10 cellular contexts compared by ENCODE assay signal in genomic region chr5:93572101-93572772, GRCh38. TPM values are rescaled to one million over a fixed set of nuclear protein-coding genes. Genes with fewer than 3 reads are reported as not detected.
DNase-seq lines count a peak whose midpoint lies in the region; ATAC-seq and TF ChIP-seq lines count a peak whose summit lies in the region.
"Had no signal": no experiment of that assay in that cellular context is flagged by ENCODE, and none has a peak within 500 bp of the region (broad histone marks: within the 10 kb centered on the region; RNA-seq: fewer than 3 reads in every experiment).

No MANE protein-coding gene starts in this region.

- H3K27ac ChIP-seq in stomach, result peak overlapping the region in 4 of 5 donors; percentile 22 to 91 (median 60)
- H3K27ac ChIP-seq: neutrophil had no signal

- peak overlapping the region; percentile 51 for H3K27ac Mint-ChIP-seq in activated CD4-positive, alpha-beta T cell treated with anti-CD3 and anti-CD28 coated beads, Interleukin-2, amount 10 ng/mL, durations not matched to agents 24 days and 14 days

- H3K4me3 Mint-ChIP-seq in activated CD4-positive, alpha-beta T cell treated with anti-CD3 and anti-CD28 coated beads, Interleukin-2, amount 10 ng/mL, durations not matched to agents 24 days and 14 days, result no peak overlapping the region

- ATAC-seq in HG03565 (IDR thresholded peaks at IDR 0.05; ENCODE audit: unreplicated experiment) (no peak), GM19452 (IDR thresholded peaks at IDR 0.05; ENCODE audit: unreplicated experiment) (no peak), HG03460 (IDR thresholded peaks at IDR 0.05; ENCODE audit: unreplicated experiment) (no peak)
- ATAC-seq: activated CD4-positive, CD25-positive, alpha-beta regulatory T cell treated with anti-CD3 and anti-CD28 coated beads, Interleukin-2, amount 50 U/mL, for 24 hours had no signal

- TF ChIP-seq POLR2A in stomach (IDR thresholded peaks at IDR 0.05), result no peak

- DNase-seq in activated CD4-positive, alpha-beta T cell treated with anti-CD3 and anti-CD28 coated beads, Interleukin-2, amount 10 ng/mL, durations not matched to agents 24 days and 14 days, result peak; percentile 57
- DNase-seq in activated CD4-positive, alpha-beta T cell treated with anti-CD3 and anti-CD28 coated beads for 48 hours, result no peak
- DNase-seq in astrocyte of the spinal cord (ENCODE audit: low read depth, low spot score) (peak; percentile 38), kidney epithelial cell (ENCODE audit: low read depth) (no peak), stomach (no peak)

- in situ Hi-C loops in astrocyte of the spinal cord (cut with HindIII; ENCODE audit: low sequenced_read_pairs), result no loop called here

- peaks cover 2% of the 10 kb centered on the region for H3K36me3 Mint-ChIP-seq in activated CD4-positive, alpha-beta T cell treated with anti-CD3 and anti-CD28 coated beads, Interleukin-2, amount 10 ng/mL, durations not matched to agents 24 days and 14 days (ENCODE audit: low read depth)

- H3K4me3 ChIP-seq in astrocyte of the spinal cord (ENCODE audit: low read depth, low read length), result no peak overlapping the region
- H3K4me3 ChIP-seq in kidney epithelial cell (ENCODE audit: low read depth, low read length), result peak overlapping the region; percentile 34
- H3K4me3 ChIP-seq in stomach, result peak overlapping the region; percentile 1 to 26 (median 16)

- peaks cover 3% of the 10 kb centered on the region for H3K4me1 Mint-ChIP-seq in activated CD4-positive, alpha-beta T cell treated with anti-CD3 and anti-CD28 coated beads, Interleukin-2, amount 10 ng/mL, durations not matched to agents 24 days and 14 days

- peaks cover 7% of the 10 kb centered on the region for H3K9me3 Mint-ChIP-seq in activated CD4-positive, alpha-beta T cell treated with anti-CD3 and anti-CD28 coated beads, Interleukin-2, amount 10 ng/mL, durations not matched to agents 24 days and 14 days

- intact Hi-C loops in activated CD4-positive, alpha-beta T cell treated with anti-CD3 and anti-CD28 coated beads, Interleukin-2, amount 10 ng/mL, durations not matched to agents 24 days and 14 days (cut with micrococcal nuclease), result loop anchor here (1.0 to 5.0 kb wide), 2 partner anchors 11 to 35 kb away; partner anchors contain the start of gene NR2F1
- intact Hi-C loops in stomach (cut with DNase I; ENCODE audit: low total_unique reads), result no loop called here

- H3K27me3 ChIP-seq in kidney epithelial cell (ENCODE audit: control insufficient read depth, insufficient read depth, low read length) (peaks cover 2% of the 10 kb centered on the region), stomach (peaks cover 0 to 89% (median 48%) of the 10 kb centered on the region in 3 donors)

- TF ChIP-seq EP300 in stomach (IDR thresholded peaks at IDR 0.05), result no peak

- peaks cover 82% of the 10 kb centered on the region for H3K27me3 Mint-ChIP-seq in activated CD4-positive, alpha-beta T cell treated with anti-CD3 and anti-CD28 coated beads, Interleukin-2, amount 10 ng/mL, durations not matched to agents 24 days and 14 days

- WGBS in stomach, 5 donors, result 11 to 49% (median 23%) methylated on average over 38 to 46 of the region's 46 CpGs

- H3K4me1 ChIP-seq in stomach, result peaks cover 2 to 67% (median 34%) of the 10 kb centered on the region in 4 donors

- H3K9me3 ChIP-seq in stomach, result peaks cover 0 to 8% (median 0%) of the 10 kb centered on the region in 4 donors
- H3K9me3 ChIP-seq: neutrophil had no signal

- H3K36me3 ChIP-seq in kidney epithelial cell (ENCODE audit: control insufficient read depth, insufficient read depth, low read length), result no peaks in the 10 kb centered on the region
- H3K36me3 ChIP-seq in stomach, result no peaks in the 10 kb centered on the region
- H3K36me3 ChIP-seq: neutrophil had no signal

- TF ChIP-seq CTCF in astrocyte of the spinal cord (IDR thresholded peaks at IDR 0.05; ENCODE audit: low read depth, low read length) (no peak), kidney epithelial cell (IDR thresholded peaks at IDR 0.05; ENCODE audit: insufficient read depth, low read length, poor library complexity, severe bottlenecking) (no peak), stomach (IDR thresholded peaks at IDR 0.05) (no peak)

RNA-seq across cellular contexts. Expression of gene NR2F1-AS1, which starts 8.8 kb away (rescaled TPM):
- total RNA-seq in activated CD4-positive, alpha-beta T cell treated with anti-CD3 and anti-CD28 coated beads, Interleukin-2, amount 10 ng/mL, durations not matched to agents 24 days and 14 days, result not detected in 2 replicates
- total RNA-seq in kidney epithelial cell, result 5.3 and 9.5 TPM in 2 replicates
- total RNA-seq in stomach, result 10 to 100 TPM in 4 of 5 donors, 1 to 10 TPM in 1; 4.3 to 40.8 (median 15.8) TPM
- 10 to 100 TPM in 2 of 3 donors, 1 to 10 TPM in 1; 9.7 to 19.6 (median 12.7) TPM for polyA plus RNA-seq in stomach

RNA-seq across cellular contexts. Expression of gene NR2F1, which starts 10.8 kb away (rescaled TPM):
- not detected in 2 replicates for total RNA-seq in activated CD4-positive, alpha-beta T cell treated with anti-CD3 and anti-CD28 coated beads, Interleukin-2, amount 10 ng/mL, durations not matched to agents 24 days and 14 days
- total RNA-seq in kidney epithelial cell, result 12.8 and 13.2 TPM in 2 replicates
- 100 to 1,000 TPM in 1 of 5 donors, 10 to 100 TPM in 3, under 1 TPM in 1; 0.87 to 115 (median 20.4) TPM for total RNA-seq in stomach
- 10 to 100 TPM; 10.7 to 25.7 (median 24.3) TPM for polyA plus RNA-seq in stomach

Comparison
In these comparisons a context has a peak if more than half of its experiments do, and no peak if none do; other contexts are left out.
1. DNase-seq: peak in activated CD4-positive, alpha-beta T cell treated with anti-CD3 and anti-CD28 coated beads, Interleukin-2, amount 10 ng/mL, durations not matched to agents 24 days and 14 days (single experiment) and astrocyte of the spinal cord (single experiment); none in activated CD4-positive, alpha-beta T cell treated with anti-CD3 and anti-CD28 coated beads for 48 hours (single experiment), kidney epithelial cell (single experiment) and stomach (single experiment).